Comparison of ENCODE assay signal across 8 cellular contexts in genomic region chr19:40609561-40610395, GRCh38. TPM values are rescaled to one million over a fixed set of nuclear protein-coding genes. Genes with fewer than 3 reads are reported as not detected.
DNase-seq lines count a peak whose midpoint lies in the region; ATAC-seq and TF ChIP-seq lines count a peak whose summit lies in the region.

No MANE protein-coding gene starts in this region.

- ATAC-seq in GM18517 (IDR thresholded peaks at IDR 0.05; ENCODE audit: unreplicated experiment) (peak; percentile 40), HG03280 (IDR thresholded peaks at IDR 0.05; ENCODE audit: unreplicated experiment) (peak; percentile 43)

- intact Hi-C loops in head of caudate nucleus (cut with DNase I) = no loop called here

- H3K27me3 ChIP-seq in SJCRH30 = no peaks in the 10 kb centered on the region

- H3K36me3 Mint-ChIP-seq in type B pancreatic cell = peaks cover 9% of the 10 kb centered on the region

- no peaks in the 10 kb centered on the region for H3K9me3 Mint-ChIP-seq in type B pancreatic cell

- H3K36me3 ChIP-seq in SJCRH30 = no peaks in the 10 kb centered on the region

- peaks cover 24% of the 10 kb centered on the region for H3K4me1 Mint-ChIP-seq in type B pancreatic cell (ENCODE audit: unreplicated experiment)

- H3K27ac Mint-ChIP-seq in type B pancreatic cell = peak overlapping the region; percentile 70

- peak overlapping the region; percentile 48 for H3K4me3 ChIP-seq in SJCRH30

- H3K4me1 ChIP-seq in SJCRH30 = peaks cover 4% of the 10 kb centered on the region; the same call in 1 of the 2 replicates

- peak overlapping the region; percentile 76 for H3K4me3 Mint-ChIP-seq in type B pancreatic cell

- H3K9me3 ChIP-seq in SJCRH30 (replicated peaks) = no peaks in the 10 kb centered on the region

- DNase-seq in 8988T (peak; percentile 89), SJCRH30 (peak; percentile 91), head of caudate nucleus (peak in 40 of 42 donors; percentile 48 to 90 (median 70)), pons (ENCODE audit: low spot score) (peak; percentile 71), type B pancreatic cell (ENCODE audit: extremely low spot score, unreplicated experiment) (no peak)
- DNase-seq in activated naive CD4-positive, alpha-beta T cell (lab: John Stamatoyannopoulos, UW) = peak; percentile 74 to 85 (median 80)

- peaks cover 67% of the 10 kb centered on the region for H3K27me3 Mint-ChIP-seq in type B pancreatic cell

- no peak overlapping the region for H3K27ac ChIP-seq in SJCRH30

- no peak for TF ChIP-seq CTCF in type B pancreatic cell (conservative IDR thresholded peaks at IDR 0.05)

RNA-seq across cellular contexts. Expression of gene LTBP4, which starts 8.6 kb away (rescaled TPM):
- total RNA-seq in SJCRH30 (2014; rRNA removed; shearing (Covaris generic)) = 4.0 and 5.6 TPM in 2 replicates
- total RNA-seq in type B pancreatic cell (ENCODE audit: low replicate concordance) = 31.8 and 145 TPM in 2 replicates

RNA-seq across cellular contexts. Expression of gene SHKBP1, which starts 33.1 kb away (rescaled TPM):
- 44.1 and 46.6 TPM in 2 replicates for total RNA-seq in SJCRH30 (2014; rRNA removed; shearing (Covaris generic))
- 54.6 and 55.4 TPM in 2 replicates for total RNA-seq in type B pancreatic cell (ENCODE audit: low replicate concordance)
